ENCODE assay signal across 23 cellular contexts in genomic region chr13:31543190-31543589, GRCh38.
DNase-seq lines count a peak whose midpoint lies in the region; ATAC-seq and TF ChIP-seq lines count a peak whose summit lies in the region.
"Had no signal": no experiment of that assay in that cellular context is flagged by ENCODE, and none has a peak within 500 bp of the region (broad histone marks: within the 10 kb centered on the region; RNA-seq: fewer than 3 reads in every experiment).

No MANE protein-coding gene starts in this region.

- H3K4me1 ChIP-seq in mucosa of descending colon (ENCODE audit: low read depth): no peaks in the 10 kb centered on the region
- H3K4me1 ChIP-seq: A549, BLaER1 had no signal

- no peaks in the 10 kb centered on the region for H3K4me1 Mint-ChIP-seq in glutamatergic neuron (ENCODE audit: low read depth, unreplicated experiment)
- H3K4me1 Mint-ChIP-seq: B cell; CD4-positive, alpha-beta memory T cell; CD4-positive, CD25-positive, alpha-beta regulatory T cell; CD8-positive, alpha-beta memory T cell had no signal

- DNase-seq in NCI-H82 (lab: John Stamatoyannopoulos, UW): peak; percentile 46
- DNase-seq in NCI-H82 treated with DMSO at 0.1 percent for 48 hours (lab: John Stamatoyannopoulos, UW; ENCODE audit: unreplicated experiment): no peak
- DNase-seq in glutamatergic neuron: no peak
- no peak for DNase-seq in stimulated activated naive CD4-positive, alpha-beta T cell treated with Interleukin-2 at 50 U/mL for 16 hours (lab: John Stamatoyannopoulos, UW)
- DNase-seq in mucosa of descending colon: no peak
- DNase-seq: AML-193; C1 segment of cervical spinal cord; CD4-positive, alpha-beta memory T cell; CD4-positive, CD25-positive, alpha-beta regulatory T cell; CD8-positive, alpha-beta memory T cell; COR-L47; DMS 273 treated with DMSO at 0.1 percent for 48 hours; DMS153; DMS53; DMS79; DND-41; EL; GDM1 had no signal

- H3K27me3 Mint-ChIP-seq in glutamatergic neuron (ENCODE audit: unreplicated experiment): peaks cover 2% of the 10 kb centered on the region
- H3K27me3 Mint-ChIP-seq: CD4-positive, CD25-positive, alpha-beta regulatory T cell had no signal

- no peak for ATAC-seq in mucosa of descending colon
- ATAC-seq: A549, GM12878 had no signal

- no peak for TF ChIP-seq CTCF in glutamatergic neuron (IDR thresholded peaks at IDR 0.05; ENCODE audit: partially characterized antibody, unreplicated experiment)
- no peak for TF ChIP-seq CTCF in mucosa of descending colon (IDR thresholded peaks at IDR 0.05)

- H3K36me3 ChIP-seq in mucosa of descending colon (ENCODE audit: low read depth): no peaks in the 10 kb centered on the region
- H3K36me3 ChIP-seq: BLaER1 had no signal

- H3K9me3 ChIP-seq in mucosa of descending colon: no peaks in the 10 kb centered on the region
- H3K9me3 ChIP-seq: A549, BLaER1 had no signal

- H3K9me3 Mint-ChIP-seq in glutamatergic neuron (ENCODE audit: unreplicated experiment): no peaks in the 10 kb centered on the region

- H3K27ac Mint-ChIP-seq in glutamatergic neuron (ENCODE audit: unreplicated experiment): peak overlapping the region; percentile 41
- H3K27ac Mint-ChIP-seq: B cell; CD14-positive monocyte; CD4-positive, alpha-beta memory T cell; CD4-positive, CD25-positive, alpha-beta regulatory T cell; CD8-positive, alpha-beta memory T cell had no signal

- no peak overlapping the region for H3K4me3 Mint-ChIP-seq in glutamatergic neuron (ENCODE audit: unreplicated experiment)
- H3K4me3 Mint-ChIP-seq: B cell; CD14-positive monocyte; CD4-positive, alpha-beta memory T cell; CD4-positive, CD25-positive, alpha-beta regulatory T cell; CD8-positive, alpha-beta memory T cell had no signal

- intact Hi-C loops in mucosa of descending colon (cut with DNase I, micrococcal nuclease): no loop called here

- no peaks in the 10 kb centered on the region for H3K36me3 Mint-ChIP-seq in glutamatergic neuron (ENCODE audit: unreplicated experiment)
- H3K36me3 Mint-ChIP-seq: CD14-positive monocyte; CD4-positive, alpha-beta memory T cell; CD4-positive, CD25-positive, alpha-beta regulatory T cell; CD8-positive, alpha-beta memory T cell had no signal

- H3K4me3 ChIP-seq in mucosa of descending colon: no peak overlapping the region
- H3K4me3 ChIP-seq: A549, BLaER1, GM12878 had no signal
